In genomic region chr22:28009272-28009827, GRCh38 we compare ENCODE assay signal across 8 cellular contexts.
A peak's percentile ranks its signal among the peaks of the same experiment; 100 is the strongest.
DNase-seq lines count a peak whose midpoint lies in the region; ATAC-seq and TF ChIP-seq lines count a peak whose summit lies in the region.

No MANE protein-coding gene starts in this region.

- H3K27me3 ChIP-seq in GM06990 (replicated peaks; ENCODE audit: control insufficient read depth, insufficient read depth, low read length): no peaks in the 10 kb centered on the region; the same call in 1 of the 2 replicates
- no peaks in the 10 kb centered on the region for H3K27me3 ChIP-seq in MM.1S (replicated peaks; ENCODE audit: insufficient read depth, low read length)

- ATAC-seq in T-cell (replicated peaks in 1 of 4) (peak; percentile 66 to 89 (median 80)), left ventricle myocardium superior (peak; percentile 66), HG03045 (IDR thresholded peaks at IDR 0.05; ENCODE audit: unreplicated experiment) (no peak), GM21367 (IDR thresholded peaks at IDR 0.05; ENCODE audit: unreplicated experiment) (no peak)

- H3K4me3 Mint-ChIP-seq in T-cell: no peak overlapping the region

- H3K9me2 ChIP-seq in MM.1S (replicated peaks; ENCODE audit: insufficient read depth, low read length): no peaks in the 10 kb centered on the region

- CTCF ChIA-PET in T-cell (lab: Charles Lee): interaction anchor here in 1 of 2 donors (0.6 to 2.3 kb wide), 2 partner anchors 121 to 123 kb away, joined by 5 to 13 read pairs; no protein-coding TSS in a partner anchor

- H3K9me3 ChIP-seq in MM.1S (replicated peaks; ENCODE audit: insufficient read depth, low read length): no peaks in the 10 kb centered on the region

- no peak overlapping the region for H3K27ac Mint-ChIP-seq in T-cell

- no peaks in the 10 kb centered on the region for H3K36me3 ChIP-seq in GM06990 (ENCODE audit: control insufficient read depth, insufficient read depth, low read length)
- H3K36me3 ChIP-seq in MM.1S (replicated peaks; ENCODE audit: insufficient read depth, low read length): no peaks in the 10 kb centered on the region

- H3K27me3 Mint-ChIP-seq in T-cell: peaks cover 0 to 2% of the 10 kb centered on the region in 2 donors

- no peaks in the 10 kb centered on the region for H3K9me3 Mint-ChIP-seq in T-cell

- H3K4me1 Mint-ChIP-seq in T-cell: no peaks in the 10 kb centered on the region

- no peak overlapping the region for H3K9ac ChIP-seq in MM.1S (ENCODE audit: low read length)

- H3K4me1 ChIP-seq in MM.1S (ENCODE audit: low read length): no peaks in the 10 kb centered on the region

- H3F3A ChIP-seq in MM.1S (ENCODE audit: insufficient read depth, low read length): no peaks in the 10 kb centered on the region

- no peaks in the 10 kb centered on the region for H3K36me3 Mint-ChIP-seq in T-cell

- H3K27ac ChIP-seq in MM.1S (ENCODE audit: low read length): no peak overlapping the region

- H2AFZ ChIP-seq in MM.1S (ENCODE audit: low read length): no peak overlapping the region

- no peaks in the 10 kb centered on the region for H3K79me2 ChIP-seq in MM.1S (ENCODE audit: low read length)

- intact Hi-C loops in left ventricle myocardium superior (cut with micrococcal nuclease): no loop called here

- DNase-seq in GM06990 (ENCODE audit: extremely low read depth, insufficient read length) (peak; percentile 38), MM.1S (peak; percentile 62), T-cell (peak; percentile 25 to 74 (median 62)), amniotic stem cell (lab: John Stamatoyannopoulos, UW) (peak; percentile 62), left ventricle myocardium superior (peak; percentile 79), renal cortical epithelial cell (ENCODE audit: low read depth) (peak; percentile 79)

- TF ChIP-seq CTCF in GM06990 (IDR thresholded peaks at IDR 0.05; ENCODE audit: insufficient read depth, low read length, poor library complexity, severe bottlenecking) (peak; percentile 94), MM.1S (IDR thresholded peaks at IDR 0.05; ENCODE audit: low read length) (peak; percentile 96)

- POLR2A ChIA-PET in T-cell (lab: Charles Lee): no interaction called here

- H3K4me2 ChIP-seq in MM.1S (ENCODE audit: low read depth, low read length): no peak overlapping the region

- H3K4me3 ChIP-seq in GM06990 (replicated peaks; ENCODE audit: low read depth, low read length): no peak overlapping the region
- H3K4me3 ChIP-seq in MM.1S (ENCODE audit: low read length): no peak overlapping the region

- H4K20me1 ChIP-seq in MM.1S (ENCODE audit: insufficient read depth, low read length): no peaks in the 10 kb centered on the region

Comparison
In these comparisons a context has a peak if more than half of its experiments do, and no peak if none do; other contexts are left out.
1. ATAC-seq: peak in T-cell (4 of 4) and left ventricle myocardium superior (single experiment); none in HG03045 (single experiment) and GM21367 (single experiment).
2. Peak in every context shown above with its lines, with median percentiles within 50 percentile points of each other: DNase-seq.